In the genomic region with DNA sequence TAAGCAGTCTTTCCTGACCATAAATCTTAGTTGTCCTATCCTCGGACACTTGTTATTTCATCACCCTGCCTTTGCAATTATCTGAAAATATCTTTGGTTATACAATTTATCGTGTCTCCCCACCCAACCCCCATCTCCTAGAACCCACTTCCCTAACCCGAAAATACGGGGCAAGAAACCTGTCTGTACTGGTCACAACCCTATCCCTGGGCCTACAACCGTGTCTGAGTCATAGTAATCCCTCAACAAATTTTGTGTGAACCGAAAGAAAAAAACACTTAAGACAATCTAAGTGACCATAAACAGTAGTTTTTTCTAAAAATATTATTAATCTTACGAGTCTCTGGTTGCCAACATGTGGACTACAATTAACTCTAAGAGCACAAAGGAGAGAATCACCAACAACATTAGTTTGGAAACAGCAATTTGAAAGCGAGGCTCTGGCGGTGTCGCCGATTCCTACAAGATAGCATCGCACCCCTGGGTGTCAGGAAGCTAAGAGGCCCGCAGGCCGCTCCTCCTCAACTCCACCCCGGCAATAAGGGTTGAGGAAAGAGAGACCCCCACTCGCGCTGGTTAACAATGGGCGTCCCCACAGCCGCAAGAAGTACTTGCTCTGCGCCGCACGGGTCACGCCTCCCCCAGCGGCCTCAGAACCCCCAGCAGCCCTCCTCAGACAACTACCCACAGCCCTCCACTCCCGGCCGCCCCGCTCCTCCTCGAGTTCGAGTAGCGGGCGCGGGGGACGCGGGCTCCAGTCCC, we compare ENCODE assay signal across 8 cellular contexts. TPM values are rescaled to one million over a fixed set of nuclear protein-coding genes. Genes with fewer than 3 reads are reported as not detected.
DNase-seq lines count a peak whose midpoint lies in the region; ATAC-seq and TF ChIP-seq lines count a peak whose summit lies in the region.
"Not testable (repeated sequence)": the region's sequence is repeated elsewhere in the genome, so short reads cannot be mapped to it uniquely, and the experiment has no call there.

No MANE protein-coding gene starts in this region.

- peaks cover 12 to 18% (median 14%) of the 10 kb centered on the region in 3 donors for H3K4me1 Mint-ChIP-seq in T-cell
- not testable (repeated sequence) for H3K4me1 Mint-ChIP-seq in naive B cell

- CTCF ChIA-PET in T-cell (lab: Charles Lee) = not testable (repeated sequence)

- not testable (repeated sequence) for DNase-seq in T-cell, body of pancreas, Right ventricle myocardium superior, naive B cell

- peak overlapping the region in 1 of 2 donors; percentile 58 for H3K27ac Mint-ChIP-seq in T-cell
- H3K27ac Mint-ChIP-seq in naive B cell = peak overlapping the region in 1 of 6 donors; percentile 83

- H3K4me3 ChIP-seq in body of pancreas (peak overlapping the region; percentile 74 to 86), subcutaneous abdominal adipose tissue (ENCODE audit: low read depth in 1 of 5, low read length in 5 of 5) (peak overlapping the region in 4 of 5 donors; percentile 63 to 80 (median 70))

- ATAC-seq in GM21825 (IDR thresholded peaks at IDR 0.05; ENCODE audit: unreplicated experiment) = peak; percentile 31
- ATAC-seq in HG03520 (IDR thresholded peaks at IDR 0.05; ENCODE audit: unreplicated experiment) = peak; percentile 22
- ATAC-seq in T-cell (replicated peaks in 1 of 4) = peak in 3 of 4 experiments; percentile 54 to 64 (median 63)
- not testable (repeated sequence) for ATAC-seq in body of pancreas
- peak; percentile 71 for ATAC-seq in Right ventricle myocardium superior (ENCODE audit: poor library complexity)
- peak; percentile 50 to 51 for ATAC-seq in naive B cell (ENCODE audit: low read depth in 2 of 2)

- H3K36me3 ChIP-seq in ES-I3 (ENCODE audit: insufficient read depth, low read length); body of pancreas (replicated peaks in 1 of 2; ENCODE audit: insufficient read depth in 1 of 2, low read depth in 2 of 2); subcutaneous abdominal adipose tissue (ENCODE audit: control insufficient read depth in 5 of 5, insufficient read depth in 5 of 5, low read length in 5 of 5): not testable (repeated sequence)

- H3K9ac ChIP-seq in ES-I3 (ENCODE audit: low read depth, low read length) (peak overlapping the region; percentile 61), subcutaneous abdominal adipose tissue (ENCODE audit: low read length in 5 of 5) (peak overlapping the region in 1 of 5 donors; percentile 66)

- 0% methylated on average over 7 to 15 of the region's 34 CpGs for WGBS in body of pancreas, 2 donors

- H3K4me3 Mint-ChIP-seq in T-cell (peak overlapping the region; percentile 87 to 98 (median 93)), naive B cell (peak overlapping the region; percentile 91 to 99 (median 94))

- not testable (repeated sequence) for H3K9me3 ChIP-seq in ES-I3 (ENCODE audit: control insufficient read depth, insufficient read depth, low read length); body of pancreas; subcutaneous abdominal adipose tissue (ENCODE audit: control insufficient read depth in 5 of 5, low read length in 5 of 5)

- not testable (repeated sequence) for H3K36me3 Mint-ChIP-seq in T-cell, naive B cell

- H3K9me3 Mint-ChIP-seq in T-cell, naive B cell: not testable (repeated sequence)

- TF ChIP-seq CTCF in body of pancreas (IDR thresholded peaks at IDR 0.05) = not testable (repeated sequence)

- TF ChIP-seq POLR2A in body of pancreas (IDR thresholded peaks at IDR 0.05) = not testable (repeated sequence)

- POLR2A ChIA-PET in T-cell (lab: Charles Lee) = not testable (repeated sequence)

- intact Hi-C loops in body of pancreas (cut with DNase I); Right ventricle myocardium superior (cut with DNase I): not testable (repeated sequence)

- H3K27me3 ChIP-seq in body of pancreas; subcutaneous abdominal adipose tissue (ENCODE audit: control insufficient read depth in 5 of 5, insufficient read depth in 4 of 5, low read length in 5 of 5): not testable (repeated sequence)

- H3K4me1 ChIP-seq in ES-I3 (ENCODE audit: insufficient read depth, low read length); body of pancreas; subcutaneous abdominal adipose tissue (ENCODE audit: control insufficient read depth in 5 of 5, insufficient read depth in 5 of 5, low read length in 5 of 5): not testable (repeated sequence)

- not testable (repeated sequence) for H3K27me3 Mint-ChIP-seq in T-cell, naive B cell

- peak overlapping the region in 3 of 4 donors; percentile 70 to 82 (median 71) for H3K27ac ChIP-seq in body of pancreas
- peak overlapping the region; percentile 30 for H3K27ac ChIP-seq in subcutaneous abdominal adipose tissue (ENCODE audit: low read depth, low read length)

RNA-seq across cellular contexts. Expression of a gene that starts 0.5 kb away (rescaled TPM):
- total RNA-seq in T-cell (10 to 100 TPM in 4 of 5 donors, 1 to 10 TPM in 1; 9.6 to 27.3 (median 17.8) TPM), body of pancreas (10 to 100 TPM; 31.4 to 53.7 TPM), Right ventricle myocardium superior (2.5 TPM)
- polyA plus RNA-seq in naive B cell (ENCODE audit: low read depth in 6 of 6) = 1 to 10 TPM; 3.3 to 6.2 (median 5.3) TPM

RNA-seq across cellular contexts. Expression of a gene that starts 56.7 kb away (rescaled TPM):
- total RNA-seq in T-cell = 1 to 10 TPM in 2 of 5 donors, under 1 TPM in 3; 0.38 to 1.3 (median 0.85) TPM
- total RNA-seq in body of pancreas = not detected
- 0.48 TPM for total RNA-seq in Right ventricle myocardium superior
- not detected for polyA plus RNA-seq in naive B cell (ENCODE audit: low read depth in 6 of 6)
